ENCODE assay signal across 2 cellular contexts in genomic region chr1:78000546-78000945, GRCh38. TPM values are rescaled to one million over a fixed set of nuclear protein-coding genes. Genes with fewer than 3 reads are reported as not detected.
"Had no signal": no experiment of that assay in that cellular context is flagged by ENCODE, and none has a peak within 500 bp of the region (broad histone marks: within the 10 kb centered on the region; RNA-seq: fewer than 3 reads in every experiment).

No MANE protein-coding gene starts in this region.

RNA-seq across cellular contexts. Expression of gene GIPC2, which starts 45.2 kb away (rescaled TPM):
- total RNA-seq: NCI-H460, OCI-LY7 had no signal
